ENCODE assay signal across 8 cellular contexts in genomic region chr15:40952901-40953712, GRCh38. TPM values are rescaled to one million over a fixed set of nuclear protein-coding genes. Genes with fewer than 3 reads are reported as not detected.
A peak's percentile ranks its signal among the peaks of the same experiment; 100 is the strongest.
DNase-seq lines count a peak whose midpoint lies in the region; ATAC-seq and TF ChIP-seq lines count a peak whose summit lies in the region.

Gene CHAC1, plus strand, starts transcription at chr15:40953471. Its CDS starts 113 bp downstream, at chr15:40953584.

- peak; percentile 98 for DNase-seq in EH (ENCODE audit: low read depth)
- DNase-seq in GM23248: peak; percentile 96
- DNase-seq in Karpas-422: peak; percentile 98
- peak; percentile 91 for DNase-seq in RPMI8226
- DNase-seq in fibroblast of the aortic adventitia (ENCODE audit: low read depth): peak; percentile 96
- peak; percentile 92 for DNase-seq in nephron progenitor cell

- H3K4me2 ChIP-seq in GM23248 (ENCODE audit: unreplicated experiment) (peak within 1 kb of the TSS; percentile 84), Karpas-422 (ENCODE audit: low read depth, low read length, poor library complexity, severe bottlenecking) (peak within 1 kb of the TSS; percentile 84)

- H3K9me3 ChIP-seq in GM23248 (ENCODE audit: low read depth) (no peaks in the 10 kb centered on the region), Karpas-422 (ENCODE audit: low read length) (no peaks in the 10 kb centered on the region)

- H3K9ac ChIP-seq in GM23248 (peak within 1 kb of the TSS; percentile 82), Karpas-422 (ENCODE audit: low read length) (peak within 1 kb of the TSS; percentile 90)

- ATAC-seq in activated T-helper 17 cell treated with anti-CD3 and anti-CD28 coated beads, Interleukin-2, amount 50 U/mL, for 72 hours (replicated peaks): peak; percentile 98

- H3K79me2 ChIP-seq in GM23248 (ENCODE audit: insufficient read depth): peaks cover 32% of the 10 kb centered on the region
- H3K79me2 ChIP-seq in Karpas-422 (ENCODE audit: low read length): no peaks in the 10 kb centered on the region

- H3K4me1 Mint-ChIP-seq in activated T-helper 17 cell treated with anti-CD3 and anti-CD28 coated beads, Interleukin-2, amount 50 U/mL, for 72 hours: peaks cover 9% of the 10 kb centered on the region
- peaks cover 33% of the 10 kb centered on the region for H3K4me1 Mint-ChIP-seq in nephron progenitor cell
- peaks cover 36% of the 10 kb centered on the region for H3K4me1 Mint-ChIP-seq in stimulated activated naive CD8-positive, alpha-beta T cell treated with anti-CD3 and anti-CD28 coated beads, Interleukin-15, Interleukin-2, amounts not matched to agents 100 ng/mL and 50 ng/mL, for 24 hours (ENCODE audit: low read depth)

- H3K4me1 ChIP-seq in GM23248 (ENCODE audit: insufficient read depth): peaks cover 32% of the 10 kb centered on the region
- H3K4me1 ChIP-seq in Karpas-422 (ENCODE audit: low read length): peaks cover 26% of the 10 kb centered on the region

- H2AFZ ChIP-seq in GM23248 (peak within 1 kb of the TSS; percentile 83), Karpas-422 (ENCODE audit: low read length) (peak within 1 kb of the TSS; percentile 61)

- no peaks in the 10 kb centered on the region for H3K27me3 Mint-ChIP-seq in activated T-helper 17 cell treated with anti-CD3 and anti-CD28 coated beads, Interleukin-2, amount 50 U/mL, for 72 hours
- peaks cover 38% of the 10 kb centered on the region for H3K27me3 Mint-ChIP-seq in nephron progenitor cell (ENCODE audit: low read depth, poor library complexity)
- H3K27me3 Mint-ChIP-seq in stimulated activated naive CD8-positive, alpha-beta T cell treated with anti-CD3 and anti-CD28 coated beads, Interleukin-15, Interleukin-2, amounts not matched to agents 100 ng/mL and 50 ng/mL, for 24 hours: no peaks in the 10 kb centered on the region

- 1 to 2% methylated on average over 52 to 65 of the region's 72 CpGs for WGBS in GM23248 (ENCODE audit: low coverage in 1 of 2, low lambda C conversion rate in 2 of 2, missing lambda C conversion rate in 2 of 2), 2 experiments

- H3K9me2 ChIP-seq in GM23248 (ENCODE audit: insufficient read depth) (no peaks in the 10 kb centered on the region), Karpas-422 (replicated peaks; ENCODE audit: insufficient read depth, low read length) (no peaks in the 10 kb centered on the region)

- no peaks in the 10 kb centered on the region for H3K9me3 Mint-ChIP-seq in activated T-helper 17 cell treated with anti-CD3 and anti-CD28 coated beads, Interleukin-2, amount 50 U/mL, for 72 hours
- no peaks in the 10 kb centered on the region for H3K9me3 Mint-ChIP-seq in nephron progenitor cell
- H3K9me3 Mint-ChIP-seq in stimulated activated naive CD8-positive, alpha-beta T cell treated with anti-CD3 and anti-CD28 coated beads, Interleukin-15, Interleukin-2, amounts not matched to agents 100 ng/mL and 50 ng/mL, for 24 hours: no peaks in the 10 kb centered on the region

- in situ Hi-C loops in GM23248 (cut with MboI): no loop called here

- TF ChIP-seq CTCF in fibroblast of the aortic adventitia (IDR thresholded peaks at IDR 0.05; ENCODE audit: insufficient read depth, low read length) (no peak), nephron progenitor cell (IDR thresholded peaks at IDR 0.05) (no peak)

- H3K27ac Mint-ChIP-seq in activated T-helper 17 cell treated with anti-CD3 and anti-CD28 coated beads, Interleukin-2, amount 50 U/mL, for 72 hours: peak within 1 kb of the TSS; percentile 64
- H3K27ac Mint-ChIP-seq in nephron progenitor cell: no peak within 1 kb of the TSS
- H3K27ac Mint-ChIP-seq in stimulated activated naive CD8-positive, alpha-beta T cell treated with anti-CD3 and anti-CD28 coated beads, Interleukin-15, Interleukin-2, amounts not matched to agents 100 ng/mL and 50 ng/mL, for 24 hours: peak within 1 kb of the TSS; percentile 97

- H3K27ac ChIP-seq in GM23248 (peak within 1 kb of the TSS; percentile 80), Karpas-422 (ENCODE audit: low read length) (peak within 1 kb of the TSS; percentile 70; the same call in 1 of the 2 replicates)

- H3K27me3 ChIP-seq in GM23248 (replicated peaks; ENCODE audit: insufficient read depth) (no peaks in the 10 kb centered on the region), Karpas-422 (ENCODE audit: low read length) (no peaks in the 10 kb centered on the region)

- H3K36me3 ChIP-seq in GM23248 (ENCODE audit: low read depth) (peaks cover 19% of the 10 kb centered on the region; the same call in 1 of the 2 replicates), Karpas-422 (ENCODE audit: insufficient read depth, low read length) (no peaks in the 10 kb centered on the region; the same call in 1 of the 2 replicates)

- peaks cover 23% of the 10 kb centered on the region for H3K36me3 Mint-ChIP-seq in activated T-helper 17 cell treated with anti-CD3 and anti-CD28 coated beads, Interleukin-2, amount 50 U/mL, for 72 hours (ENCODE audit: low read depth)
- H3K36me3 Mint-ChIP-seq in nephron progenitor cell (ENCODE audit: low read depth): no peaks in the 10 kb centered on the region
- peaks cover 23% of the 10 kb centered on the region for H3K36me3 Mint-ChIP-seq in stimulated activated naive CD8-positive, alpha-beta T cell treated with anti-CD3 and anti-CD28 coated beads, Interleukin-15, Interleukin-2, amounts not matched to agents 100 ng/mL and 50 ng/mL, for 24 hours (ENCODE audit: low read depth)

- peak within 1 kb of the TSS; percentile 87 for H3K4me3 Mint-ChIP-seq in activated T-helper 17 cell treated with anti-CD3 and anti-CD28 coated beads, Interleukin-2, amount 50 U/mL, for 72 hours
- peak within 1 kb of the TSS; percentile 87 for H3K4me3 Mint-ChIP-seq in nephron progenitor cell
- H3K4me3 Mint-ChIP-seq in stimulated activated naive CD8-positive, alpha-beta T cell treated with anti-CD3 and anti-CD28 coated beads, Interleukin-15, Interleukin-2, amounts not matched to agents 100 ng/mL and 50 ng/mL, for 24 hours: peak within 1 kb of the TSS; percentile 87

- H3F3A ChIP-seq in GM23248 (ENCODE audit: insufficient read depth): peaks cover 18% of the 10 kb centered on the region

- H3K4me3 ChIP-seq in GM23248 (peak within 1 kb of the TSS; percentile 83), Karpas-422 (ENCODE audit: low read length) (peak within 1 kb of the TSS; percentile 75), fibroblast of the aortic adventitia (ENCODE audit: low read depth, low read length) (peak within 1 kb of the TSS; percentile 90)

- H4K20me1 ChIP-seq in GM23248 (ENCODE audit: insufficient read depth): no peaks in the 10 kb centered on the region; the same call in 1 of the 2 replicates
- H4K20me1 ChIP-seq in Karpas-422 (ENCODE audit: insufficient read depth, low read depth, low read length): no peaks in the 10 kb centered on the region

RNA-seq across cellular contexts. Expression of gene CHAC1, which starts in this region (rescaled TPM):
- 65.8 and 74.4 TPM in 2 replicates for total RNA-seq in GM23248 (2014; rRNA removed; shearing (Covaris generic))
- polyA plus RNA-seq in GM23248 (2016; fragmentation: Nextera tagmentation; extraction: Ambion mirVana): 43.8 and 47.2 TPM in 2 replicates
- 41.6 and 45.5 TPM in 2 replicates for total RNA-seq in Karpas-422 (2014; rRNA removed; shearing (Covaris generic); ENCODE audit: low replicate concordance)
- 1 to 10 TPM; 2.4 to 6.8 TPM for total RNA-seq in activated T-helper 17 cell treated with anti-CD3 and anti-CD28 coated beads, Interleukin-2, amount 50 U/mL, for 72 hours
- 4.7 and 11.4 TPM in 2 replicates for total RNA-seq in fibroblast of the aortic adventitia (ENCODE audit: low replicate concordance)

Comparison
In these comparisons a context has a peak if more than half of its experiments do, and no peak if none do; other contexts are left out.
1. Peak in every context shown above with its lines: DNase-seq, ATAC-seq, H3K4me3 ChIP-seq and H3K27ac ChIP-seq.